Comparison of ENCODE assay signal across 23 cellular contexts in genomic region chr2:105768176-105768575, GRCh38. TPM values are rescaled to one million over a fixed set of nuclear protein-coding genes. Genes with fewer than 3 reads are reported as not detected.
DNase-seq lines count a peak whose midpoint lies in the region; ATAC-seq and TF ChIP-seq lines count a peak whose summit lies in the region.
"Had no signal": no experiment of that assay in that cellular context is flagged by ENCODE, and none has a peak within 500 bp of the region (broad histone marks: within the 10 kb centered on the region; RNA-seq: fewer than 3 reads in every experiment).

No MANE protein-coding gene starts in this region.

- no peak for ATAC-seq in GM23338
- ATAC-seq in naive thymus-derived CD4-positive, alpha-beta T cell: no peak
- no peak for ATAC-seq in GM21526 (IDR thresholded peaks at IDR 0.05; ENCODE audit: low FRiP score, unreplicated experiment)
- ATAC-seq: body of pancreas, SK-N-SH treated with all-trans-retinoic acid at 6 μM for 48 hours had no signal

- no peaks in the 10 kb centered on the region for H3K9me3 Mint-ChIP-seq in activated CD4-positive, alpha-beta T cell treated with anti-CD3 and anti-CD28 coated beads, Interleukin-2, amount 10 ng/mL, durations not matched to agents 7 days and 5 days
- no peaks in the 10 kb centered on the region for H3K9me3 Mint-ChIP-seq in GM23338
- no peaks in the 10 kb centered on the region for H3K9me3 Mint-ChIP-seq in activated naive CD4-positive, alpha-beta T cell treated with anti-CD3 and anti-CD28 coated beads, Interleukin-2, amount 50 U/mL, for 24 hours
- H3K9me3 Mint-ChIP-seq in naive thymus-derived CD4-positive, alpha-beta T cell: peaks cover 0 to 8% (median 0%) of the 10 kb centered on the region in 11 donors

- intact Hi-C loops in naive thymus-derived CD4-positive, alpha-beta T cell (cut with micrococcal nuclease): loop anchor here (1.0 to 2.0 kb wide), 2 partner anchors 9 to 15 kb away; no protein-coding TSS in a partner anchor

- no peak for TF ChIP-seq CTCF in GM23338 (conservative IDR thresholded peaks at IDR 0.05; ENCODE audit: low read depth in 2 of 2)

- H3K36me3 ChIP-seq in GM23338 (ENCODE audit: insufficient read depth): no peaks in the 10 kb centered on the region
- peaks cover 0 to 30% (median 0%) of the 10 kb centered on the region in 3 experiments for H3K36me3 ChIP-seq in naive thymus-derived CD4-positive, alpha-beta T cell (ENCODE audit: control insufficient read depth in 2 of 3, insufficient read depth in 3 of 3, low read length in 3 of 3)
- H3K36me3 ChIP-seq: colonic mucosa, uterus had no signal

- H3K9me3 ChIP-seq in naive thymus-derived CD4-positive, alpha-beta T cell (ENCODE audit: control insufficient read depth in 2 of 3, low read length in 3 of 3): no peaks in the 10 kb centered on the region
- H3K9me3 ChIP-seq: body of pancreas, colonic mucosa, uterus had no signal

- H3K36me3 Mint-ChIP-seq in activated CD4-positive, alpha-beta T cell treated with anti-CD3 and anti-CD28 coated beads, Interleukin-2, amount 10 ng/mL, durations not matched to agents 7 days and 5 days (ENCODE audit: low read depth): peaks cover 64% of the 10 kb centered on the region
- H3K36me3 Mint-ChIP-seq in GM23338 (ENCODE audit: low read depth): no peaks in the 10 kb centered on the region; the same call in 1 of the 3 replicates
- peaks cover 22% of the 10 kb centered on the region for H3K36me3 Mint-ChIP-seq in activated naive CD4-positive, alpha-beta T cell treated with anti-CD3 and anti-CD28 coated beads, Interleukin-2, amount 50 U/mL, for 24 hours
- peaks cover 9 to 41% (median 30%) of the 10 kb centered on the region in 5 donors for H3K36me3 Mint-ChIP-seq in naive thymus-derived CD4-positive, alpha-beta T cell

- H3K4me3 ChIP-seq in GM23338: no peak overlapping the region
- H3K4me3 ChIP-seq in naive thymus-derived CD4-positive, alpha-beta T cell (ENCODE audit: low read length): no peak overlapping the region
- H3K4me3 ChIP-seq: body of pancreas, colonic mucosa, uterus had no signal

- peaks cover 39% of the 10 kb centered on the region for H4K20me1 ChIP-seq in GM23338 (replicated peaks; ENCODE audit: insufficient read depth)

- POLR2A ChIA-PET in activated CD4-positive, alpha-beta T cell treated with anti-CD3 and anti-CD28 coated beads, Interleukin-2, amount 10 ng/mL, durations not matched to agents 7 days and 5 days (lab: Charles Lee): no interaction called here
- POLR2A ChIA-PET in naive thymus-derived CD4-positive, alpha-beta T cell (lab: Charles Lee): interaction anchor here (2.8 to 7.4 kb wide), 2 partner anchors 10 to 21 kb away, joined by 21 to 31 read pairs; no protein-coding TSS in a partner anchor

- no peaks in the 10 kb centered on the region for H3K27me3 ChIP-seq in GM23338 (ENCODE audit: insufficient read depth)
- H3K27me3 ChIP-seq in naive thymus-derived CD4-positive, alpha-beta T cell (ENCODE audit: control insufficient read depth in 2 of 2, insufficient read depth in 2 of 2, low read length in 2 of 2): no peaks in the 10 kb centered on the region
- H3K27me3 ChIP-seq: body of pancreas, colonic mucosa, uterus had no signal

- peak overlapping the region; percentile 20 for H3K27ac Mint-ChIP-seq in activated CD4-positive, alpha-beta T cell treated with anti-CD3 and anti-CD28 coated beads, Interleukin-2, amount 10 ng/mL, durations not matched to agents 7 days and 5 days
- no peak overlapping the region for H3K27ac Mint-ChIP-seq in GM23338
- H3K27ac Mint-ChIP-seq in activated naive CD4-positive, alpha-beta T cell treated with anti-CD3 and anti-CD28 coated beads, Interleukin-2, amount 50 U/mL, for 24 hours: peak overlapping the region; percentile 65
- peak overlapping the region in 8 of 9 donors; percentile 63 to 94 (median 92) for H3K27ac Mint-ChIP-seq in naive thymus-derived CD4-positive, alpha-beta T cell

- H2AFZ ChIP-seq in GM23338: no peak overlapping the region

- H3K4me1 ChIP-seq in GM23338 (ENCODE audit: insufficient read depth): peaks cover 36% of the 10 kb centered on the region
- peaks cover 78 to 84% of the 10 kb centered on the region in 2 donors for H3K4me1 ChIP-seq in naive thymus-derived CD4-positive, alpha-beta T cell (ENCODE audit: control insufficient read depth in 2 of 2, insufficient read depth in 2 of 2, low read length in 2 of 2)
- H3K4me1 ChIP-seq: colonic mucosa had no signal

- H3K4me2 ChIP-seq in GM23338: 0 out of 2 replicates have a peak overlapping the region, but pooled peaks have one; percentile 60

- no peak for DNase-seq in activated CD4-positive, alpha-beta T cell treated with anti-CD3 and anti-CD28 coated beads, Interleukin-2, amount 10 ng/mL, durations not matched to agents 7 days and 5 days
- DNase-seq in activated CD4-positive, alpha-beta T cell treated with anti-CD3 and anti-CD28 coated beads for 48 hours: no peak
- no peak for DNase-seq in GM23338 (ENCODE audit: low spot score)
- no peak for DNase-seq in naive thymus-derived CD4-positive, alpha-beta T cell
- no peak for DNase-seq in SW480 (ENCODE audit: low spot score)
- no peak for DNase-seq in germinal center (ENCODE audit: low spot score)
- DNase-seq: activated CD4-positive, alpha-beta T cell treated with anti-CD3 and anti-CD28 coated beads for 4 hours; activated gamma-delta T cell treated with Interleukin-2 at 50 U/mL for 16 hours; body of pancreas; colonic mucosa; GF-D8; hippocampal formation; Karpas-422; mammary epithelial cell; NCI-H1092; NCI-H2029; NCI-H446 treated with DMSO at 0.1 percent for 48 hours; RPMI8226; stimulated activated CD4-positive, alpha-beta T cell treated with anti-CD3 and anti-CD28 coated beads, Interleukin-1b, Interleukin-23, amount 100 ng/mL, for 48 hours; uterus had no signal

- H3K79me2 ChIP-seq in GM23338 (replicated peaks; ENCODE audit: insufficient read depth): peaks cover 99% of the 10 kb centered on the region

- CTCF ChIA-PET in activated CD4-positive, alpha-beta T cell treated with anti-CD3 and anti-CD28 coated beads, Interleukin-2, amount 10 ng/mL, durations not matched to agents 7 days and 5 days (lab: Charles Lee): interaction anchor here (1.2 to 2.7 kb wide), 5 partner anchors 9 to 22 kb away, joined by 4 to 13 read pairs (median 5); no protein-coding TSS in a partner anchor
- CTCF ChIA-PET in naive thymus-derived CD4-positive, alpha-beta T cell (lab: Charles Lee): interaction anchor here (0.7 to 1.3 kb wide), 3 partner anchors 12 to 14 kb away, joined by 3 read pairs; no protein-coding TSS in a partner anchor

- H3K9me2 ChIP-seq in GM23338 (ENCODE audit: insufficient read depth): no peaks in the 10 kb centered on the region

- H3K27ac ChIP-seq in GM23338 (ENCODE audit: low read depth): no peak overlapping the region
- no peak overlapping the region for H3K27ac ChIP-seq in naive thymus-derived CD4-positive, alpha-beta T cell (ENCODE audit: low read depth, low read length)
- H3K27ac ChIP-seq: colonic mucosa, uterus had no signal

- H3K4me1 Mint-ChIP-seq in activated CD4-positive, alpha-beta T cell treated with anti-CD3 and anti-CD28 coated beads, Interleukin-2, amount 10 ng/mL, durations not matched to agents 7 days and 5 days: peaks cover 95% of the 10 kb centered on the region
- H3K4me1 Mint-ChIP-seq in GM23338: peaks cover 63% of the 10 kb centered on the region
- H3K4me1 Mint-ChIP-seq in activated naive CD4-positive, alpha-beta T cell treated with anti-CD3 and anti-CD28 coated beads, Interleukin-2, amount 50 U/mL, for 24 hours: peaks cover 96% of the 10 kb centered on the region
- H3K4me1 Mint-ChIP-seq in naive thymus-derived CD4-positive, alpha-beta T cell: peaks cover 70 to 100% (median 96%) of the 10 kb centered on the region in 7 donors

- H3F3A ChIP-seq in GM23338 (replicated peaks; ENCODE audit: low read depth): no peaks in the 10 kb centered on the region

- H3K4me3 Mint-ChIP-seq in activated CD4-positive, alpha-beta T cell treated with anti-CD3 and anti-CD28 coated beads, Interleukin-2, amount 10 ng/mL, durations not matched to agents 7 days and 5 days: no peak overlapping the region
- no peak overlapping the region for H3K4me3 Mint-ChIP-seq in GM23338
- H3K4me3 Mint-ChIP-seq in activated naive CD4-positive, alpha-beta T cell treated with anti-CD3 and anti-CD28 coated beads, Interleukin-2, amount 50 U/mL, for 24 hours: no peak overlapping the region
- H3K4me3 Mint-ChIP-seq in naive thymus-derived CD4-positive, alpha-beta T cell: peak overlapping the region in 7 of 10 donors; percentile 39 to 93 (median 63)

- H3K27me3 Mint-ChIP-seq in activated CD4-positive, alpha-beta T cell treated with anti-CD3 and anti-CD28 coated beads, Interleukin-2, amount 10 ng/mL, durations not matched to agents 7 days and 5 days: no peaks in the 10 kb centered on the region
- H3K27me3 Mint-ChIP-seq in GM23338 (ENCODE audit: insufficient read depth, low read depth, poor library complexity): peaks cover 4% of the 10 kb centered on the region
- H3K27me3 Mint-ChIP-seq in activated naive CD4-positive, alpha-beta T cell treated with anti-CD3 and anti-CD28 coated beads, Interleukin-2, amount 50 U/mL, for 24 hours: no peaks in the 10 kb centered on the region
- H3K27me3 Mint-ChIP-seq in naive thymus-derived CD4-positive, alpha-beta T cell: no peaks in the 10 kb centered on the region

RNA-seq across cellular contexts. Expression of gene NCK2, which starts 23.5 kb away (rescaled TPM):
- total RNA-seq in activated CD4-positive, alpha-beta T cell treated with anti-CD3 and anti-CD28 coated beads, Interleukin-2, amount 10 ng/mL, durations not matched to agents 7 days and 5 days: 10 to 100 TPM; 73.3 to 84.1 TPM
- 59.9 and 62.4 TPM in 2 replicates for total RNA-seq in GM23338 (2014; rRNA removed; shearing (Covaris generic))
- polyA plus RNA-seq in GM23338 (2016; fragmentation: Nextera tagmentation; extraction: Ambion mirVana): 26.9 and 28.4 TPM in 2 replicates
- total RNA-seq in naive thymus-derived CD4-positive, alpha-beta T cell: 100 to 1,000 TPM in 4 of 5 experiments, 10 to 100 TPM in 1; 75.3 to 134 (median 109) TPM
- polyA plus RNA-seq in naive thymus-derived CD4-positive, alpha-beta T cell: 10 to 100 TPM; 30.8 to 73.0 TPM

Comparison
In these comparisons a context has a peak if more than half of its experiments do, and no peak if none do; other contexts are left out.
1. H3K4me3 Mint-ChIP-seq: peak in naive thymus-derived CD4-positive, alpha-beta T cell (7 of 10); none in activated CD4-positive, alpha-beta T cell treated with anti-CD3 and anti-CD28 coated beads, Interleukin-2, amount 10 ng/mL, durations not matched to agents 7 days and 5 days (single experiment), GM23338 (single experiment) and activated naive CD4-positive, alpha-beta T cell treated with anti-CD3 and anti-CD28 coated beads, Interleukin-2, amount 50 U/mL, for 24 hours (single experiment).